ENCODE assay signal across 31 cellular contexts in the genomic region with DNA sequence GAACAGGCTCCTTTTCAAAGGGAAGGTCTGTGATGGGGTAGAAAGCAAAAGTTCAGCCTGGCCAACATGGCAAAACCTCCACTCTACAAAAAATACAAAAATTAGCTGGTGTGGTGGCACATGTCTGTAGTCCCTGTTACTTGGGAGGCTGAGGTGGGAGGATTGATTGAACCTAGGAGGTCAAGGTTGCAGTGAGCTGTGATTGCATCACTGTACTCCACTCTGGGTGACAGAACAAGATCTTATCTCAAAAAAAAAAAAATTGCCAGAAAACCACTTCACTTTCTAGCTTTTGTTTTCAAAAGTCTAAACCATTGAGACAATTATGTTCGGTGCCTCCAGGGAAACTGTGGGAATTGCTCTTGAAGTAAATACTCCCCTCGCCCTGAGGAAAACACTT. TPM values are rescaled to one million over a fixed set of nuclear protein-coding genes. Genes with fewer than 3 reads are reported as not detected.
"Had no signal": no experiment of that assay in that cellular context is flagged by ENCODE, and none has a peak within 500 bp of the region (broad histone marks: within the 10 kb centered on the region; RNA-seq: fewer than 3 reads in every experiment).

No MANE protein-coding gene starts in this region.

- H3K4me3 ChIP-seq: colonic mucosa, esophagus squamous epithelium, gastrocnemius medialis, heart right ventricle, left lung, lower lobe of right lung, mucosa of descending colon had no signal

- H3K27ac ChIP-seq: colonic mucosa, epithelial cell of prostate, esophagus squamous epithelium, gastrocnemius medialis, heart right ventricle, left lung, lower lobe of right lung had no signal

- FAIRE-seq: endometrium, islet of Langerhans, keratinocyte had no signal

- H3K9me3 ChIP-seq: colonic mucosa, gastrocnemius medialis, lower lobe of right lung, mucosa of descending colon had no signal

- ATAC-seq: effector memory CD8-positive, alpha-beta T cell; esophagus mucosa; gastrocnemius medialis; heart right ventricle; left cardiac atrium; left lung; left ventricle myocardium superior; lower lobe of right lung; mucosa of descending colon had no signal

- H3K27me3 ChIP-seq: colonic mucosa, gastrocnemius medialis, left lung had no signal

- H3K36me3 ChIP-seq: colonic mucosa, esophagus squamous epithelium, gastrocnemius medialis, heart right ventricle, left lung, lower lobe of right lung had no signal

- H3K4me1 ChIP-seq: colonic mucosa, esophagus squamous epithelium, gastrocnemius medialis, heart right ventricle, left lung, lower lobe of right lung had no signal

- DNase-seq: colonic mucosa; cortex of kidney; effector CD8-positive, alpha-beta T cell; effector memory CD8-positive, alpha-beta T cell; endodermal cell; esophagus squamous epithelium; foreskin fibroblast; foreskin melanocyte; gastrocnemius medialis; glutamatergic neuron; head of caudate nucleus; heart right ventricle; hippocampal formation; left cardiac atrium; left lung; left ventricle myocardium superior; lower lobe of right lung; mesenchymal stem cell; mucosa of descending colon; naive B cell had no signal

RNA-seq across cellular contexts. Expression of a gene that starts 43.5 kb away (rescaled TPM):
- total RNA-seq: colonic mucosa, dermis microvascular lymphatic vessel endothelial cell, gastrocnemius medialis, glomerular endothelial cell, kidney epithelial cell, left cardiac atrium, lower leg skin, lung microvascular endothelial cell, myocyte had no signal
- polyA plus RNA-seq: keratinocyte had no signal

RNA-seq across cellular contexts. Expression of a gene that starts 59.6 kb away (rescaled TPM):
- total RNA-seq: dermis microvascular lymphatic vessel endothelial cell, kidney epithelial cell, lung microvascular endothelial cell had no signal
- polyA plus RNA-seq: keratinocyte had no signal
